Comparison of ENCODE assay signal across 1 cellular context in genomic region chr1:212234431-212235298, GRCh38.
TF ChIP-seq lines count a peak whose summit lies in the region.

No MANE protein-coding gene starts in this region.

TF ChIP-seq in GM23338, 12 proteins besides CTCF, POLR2A, EP300 and RAD21 (continued from another document):
- no peak for TF ChIP-seq ZNF462 (CRISPR knock-in tag; IDR thresholded peaks at IDR 0.05)
